In genomic region chr3:46433841-46434240, GRCh38 we compare ENCODE assay signal across 20 cellular contexts.
"Had no signal": no experiment of that assay in that cellular context is flagged by ENCODE, and none has a peak within 500 bp of the region (broad histone marks: within the 10 kb centered on the region; RNA-seq: fewer than 3 reads in every experiment).

No MANE protein-coding gene starts in this region.

- H3K79me2 ChIP-seq: hepatocyte had no signal

- H3K27ac ChIP-seq: gastrocnemius medialis, heart left ventricle, hepatocyte, lower lobe of right lung, pancreas, right lobe of liver, stomach, thyroid gland had no signal

- H3K4me3 ChIP-seq: gastrocnemius medialis, heart left ventricle, hepatocyte, lower lobe of right lung, pancreas, right lobe of liver, smooth muscle cell, stomach, thyroid gland had no signal

- H3K4me1 ChIP-seq: gastrocnemius medialis, heart left ventricle, lower lobe of right lung, pancreas, right lobe of liver, stomach, thyroid gland had no signal

- H3K36me3 ChIP-seq: gastrocnemius medialis, lower lobe of right lung, right lobe of liver had no signal

- DNase-seq: cortex of kidney; effector memory CD8-positive, alpha-beta T cell; foreskin fibroblast; gastrocnemius medialis; heart left ventricle; left ventricle myocardium superior; lower lobe of right lung; naive thymus-derived CD8-positive, alpha-beta T cell; nephron progenitor cell; pancreas; right lobe of liver; stimulated activated CD4-positive, alpha-beta T cell treated with anti-CD3 and anti-CD28 coated beads, Interleukin-12 subunit alpha, Interleukin-12 subunit beta, amount 100 ng/mL, for 4 hours; stimulated activated CD4-positive, alpha-beta T cell treated with anti-CD3 and anti-CD28 coated beads, Interleukin-1b, Interleukin-23, amount 100 ng/mL, for 48 hours; stimulated activated CD4-positive, alpha-beta T cell treated with anti-CD3 and anti-CD28 coated beads, Interleukin-4, amount 100 ng/mL, for 1 hour; stimulated activated CD8-positive, alpha-beta memory T cell treated with anti-CD3 and anti-CD28 coated beads, Interleukin-4, amount 100 ng/mL, for 48 hours; stimulated activated naive CD4-positive, alpha-beta T cell; stomach; thyroid gland had no signal

- H2AFZ ChIP-seq: hepatocyte had no signal

- H3K27me3 ChIP-seq: gastrocnemius medialis, heart left ventricle, hepatocyte, pancreas, right lobe of liver, stomach, thyroid gland had no signal

- H3K9me3 ChIP-seq: gastrocnemius medialis, pancreas, right lobe of liver, thyroid gland had no signal

- H3K4me2 ChIP-seq: hepatocyte, smooth muscle cell had no signal
